In genomic region chr12:118164798-118165486, GRCh38 we compare ENCODE assay signal across 9 cellular contexts. TPM values are rescaled to one million over a fixed set of nuclear protein-coding genes. Genes with fewer than 3 reads are reported as not detected.
A peak's percentile ranks its signal among the peaks of the same experiment; 100 is the strongest.
DNase-seq lines count a peak whose midpoint lies in the region; TF ChIP-seq lines count a peak whose summit lies in the region.
"Had no signal": no experiment of that assay in that cellular context is flagged by ENCODE, and none has a peak within 500 bp of the region (broad histone marks: within the 10 kb centered on the region; RNA-seq: fewer than 3 reads in every experiment).

No MANE protein-coding gene starts in this region.

- no peaks in the 10 kb centered on the region for H3K9me3 ChIP-seq in cardiac muscle cell (ENCODE audit: low read depth)
- H3K9me3 ChIP-seq in right atrium auricular region: no peaks in the 10 kb centered on the region

- H3K36me3 ChIP-seq in cardiac muscle cell (peaks cover 11% of the 10 kb centered on the region), right atrium auricular region (peaks cover 30% of the 10 kb centered on the region)

- H3K4me1 ChIP-seq in cardiac muscle cell (ENCODE audit: low read depth): no peaks in the 10 kb centered on the region
- no peaks in the 10 kb centered on the region for H3K4me1 ChIP-seq in right atrium auricular region

- H3K27ac Mint-ChIP-seq in nephron: no peak overlapping the region

- H3K4me3 Mint-ChIP-seq in nephron: no peak overlapping the region
- H3K4me3 Mint-ChIP-seq: central memory CD8-positive, alpha-beta T cell had no signal

- TF ChIP-seq CTCF in cardiac muscle cell (IDR thresholded peaks at IDR 0.05; ENCODE audit: low read depth, low read length) (peak; percentile 67), right atrium auricular region (IDR thresholded peaks at IDR 0.05) (peak in 1 of 2 donors; percentile 51), cardiac fibroblast (IDR thresholded peaks at IDR 0.05; ENCODE audit: low read depth, low read length) (peak; percentile 54), nephron (IDR thresholded peaks at IDR 0.05; ENCODE audit: unreplicated experiment in 3 of 3) (peak; percentile 61 to 68 (median 65))

- H3K27me3 ChIP-seq in cardiac muscle cell (no peaks in the 10 kb centered on the region), right atrium auricular region (no peaks in the 10 kb centered on the region)

- peak; percentile 32 to 53 for DNase-seq in cardiac muscle cell (ENCODE audit: low read depth in 1 of 2, low spot score in 1 of 2)
- no peak for DNase-seq in right atrium auricular region (ENCODE audit: low spot score)
- DNase-seq in NCI-H2171 (lab: John Stamatoyannopoulos, UW): peak; percentile 9
- DNase-seq in cardiac fibroblast (ENCODE audit: low read depth in 2 of 2): peak; percentile 47 to 58
- DNase-seq in NCI-H2029 treated with DMSO at 0.1 percent for 48 hours (lab: John Stamatoyannopoulos, UW): no peak
- no peak for DNase-seq in stimulated activated CD4-positive, alpha-beta T cell treated with anti-CD3 and anti-CD28 coated beads, Interleukin-12 subunit alpha, Interleukin-12 subunit beta, amount 100 ng/mL, for 4 hours
- no peak for DNase-seq in activated CD4-positive, CD25-positive, alpha-beta regulatory T cell (lab: John Stamatoyannopoulos, UW)

- H3K4me3 ChIP-seq in cardiac muscle cell (no peak overlapping the region), right atrium auricular region (no peak overlapping the region), cardiac fibroblast (replicated peaks in 1 of 2; ENCODE audit: low read depth in 2 of 2, low read length in 2 of 2) (no peak overlapping the region)

- H3K36me3 Mint-ChIP-seq in nephron (ENCODE audit: low read depth): peaks cover 25% of the 10 kb centered on the region

- H3K27ac ChIP-seq in cardiac muscle cell (no peak overlapping the region), right atrium auricular region (no peak overlapping the region)

- H3K4me1 Mint-ChIP-seq in nephron: no peaks in the 10 kb centered on the region

- H3K27me3 Mint-ChIP-seq in nephron (ENCODE audit: low read depth): no peaks in the 10 kb centered on the region
- H3K27me3 Mint-ChIP-seq: central memory CD8-positive, alpha-beta T cell had no signal

- H3K9me3 Mint-ChIP-seq in nephron: no peaks in the 10 kb centered on the region
- H3K9me3 Mint-ChIP-seq: central memory CD8-positive, alpha-beta T cell had no signal

RNA-seq across cellular contexts. Expression of gene PEBP1, which starts 29.0 kb away (rescaled TPM):
- total RNA-seq in cardiac muscle cell (404 and 408 TPM in 2 replicates), right atrium auricular region (100 to 1,000 TPM; 428 to 539 TPM)
- 468 and 511 TPM in 2 replicates for polyA plus RNA-seq in cardiac muscle cell

Comparison
In these comparisons a context has a peak if more than half of its experiments do, and no peak if none do; other contexts are left out.
1. DNase-seq: peak in cardiac muscle cell (2 of 2), NCI-H2171 (single experiment) and cardiac fibroblast (2 of 2); none in right atrium auricular region (single experiment), NCI-H2029 treated with DMSO at 0.1 percent for 48 hours (single experiment), stimulated activated CD4-positive, alpha-beta T cell treated with anti-CD3 and anti-CD28 coated beads, Interleukin-12 subunit alpha, Interleukin-12 subunit beta, amount 100 ng/mL, for 4 hours (single experiment) and activated CD4-positive, CD25-positive, alpha-beta regulatory T cell (0 of 4).